In the genomic region with DNA sequence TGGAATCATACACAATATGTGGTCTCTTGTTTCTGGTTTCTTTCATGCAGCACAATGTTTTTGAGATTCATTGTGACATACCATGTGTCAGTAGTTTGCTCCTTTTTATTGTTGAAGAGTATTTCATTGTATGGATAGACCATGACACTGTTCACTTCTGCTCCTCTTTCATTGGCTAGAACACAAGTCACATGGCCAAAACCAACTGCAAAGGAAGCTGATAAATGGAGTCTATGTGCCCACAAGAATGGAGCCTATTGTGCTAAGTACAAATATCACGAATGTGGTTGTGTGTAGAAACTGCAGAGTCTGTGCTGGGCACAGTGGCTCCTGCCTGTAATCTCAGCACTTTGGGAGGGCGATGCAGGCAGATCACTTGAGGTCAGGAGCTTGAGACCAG, we compare ENCODE assay signal across 1 cellular context.
TF ChIP-seq lines count a peak whose summit lies in the region.

No MANE protein-coding gene starts in this region.

TF ChIP-seq in GM23338, 12 proteins besides CTCF, POLR2A, EP300 and RAD21:
- TF ChIP-seq, protein P1, sequence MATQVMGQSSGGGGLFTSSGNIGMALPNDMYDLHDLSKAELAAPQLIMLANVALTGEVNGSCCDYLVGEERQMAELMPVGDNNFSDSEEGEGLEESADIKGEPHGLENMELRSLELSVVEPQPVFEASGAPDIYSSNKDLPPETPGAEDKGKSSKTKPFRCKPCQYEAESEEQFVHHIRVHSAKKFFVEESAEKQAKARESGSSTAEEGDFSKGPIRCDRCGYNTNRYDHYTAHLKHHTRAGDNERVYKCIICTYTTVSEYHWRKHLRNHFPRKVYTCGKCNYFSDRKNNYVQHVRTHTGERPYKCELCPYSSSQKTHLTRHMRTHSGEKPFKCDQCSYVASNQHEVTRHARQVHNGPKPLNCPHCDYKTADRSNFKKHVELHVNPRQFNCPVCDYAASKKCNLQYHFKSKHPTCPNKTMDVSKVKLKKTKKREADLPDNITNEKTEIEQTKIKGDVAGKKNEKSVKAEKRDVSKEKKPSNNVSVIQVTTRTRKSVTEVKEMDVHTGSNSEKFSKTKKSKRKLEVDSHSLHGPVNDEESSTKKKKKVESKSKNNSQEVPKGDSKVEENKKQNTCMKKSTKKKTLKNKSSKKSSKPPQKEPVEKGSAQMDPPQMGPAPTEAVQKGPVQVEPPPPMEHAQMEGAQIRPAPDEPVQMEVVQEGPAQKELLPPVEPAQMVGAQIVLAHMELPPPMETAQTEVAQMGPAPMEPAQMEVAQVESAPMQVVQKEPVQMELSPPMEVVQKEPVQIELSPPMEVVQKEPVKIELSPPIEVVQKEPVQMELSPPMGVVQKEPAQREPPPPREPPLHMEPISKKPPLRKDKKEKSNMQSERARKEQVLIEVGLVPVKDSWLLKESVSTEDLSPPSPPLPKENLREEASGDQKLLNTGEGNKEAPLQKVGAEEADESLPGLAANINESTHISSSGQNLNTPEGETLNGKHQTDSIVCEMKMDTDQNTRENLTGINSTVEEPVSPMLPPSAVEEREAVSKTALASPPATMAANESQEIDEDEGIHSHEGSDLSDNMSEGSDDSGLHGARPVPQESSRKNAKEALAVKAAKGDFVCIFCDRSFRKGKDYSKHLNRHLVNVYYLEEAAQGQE (IDR thresholded peaks at IDR 0.05; ENCODE audit: unreplicated experiment) = no peak
- no peak for TF ChIP-seq NANOG (IDR thresholded peaks at IDR 0.05; ENCODE audit: borderline replicate concordance)
